Comparison of ENCODE assay signal across 26 cellular contexts in genomic region chr13:110336108-110336507, GRCh38. TPM values are rescaled to one million over a fixed set of nuclear protein-coding genes. Genes with fewer than 3 reads are reported as not detected.
A peak's percentile ranks its signal among the peaks of the same experiment; 100 is the strongest.
DNase-seq lines count a peak whose midpoint lies in the region; ATAC-seq and TF ChIP-seq lines count a peak whose summit lies in the region.
"Had no signal": no experiment of that assay in that cellular context is flagged by ENCODE, and none has a peak within 500 bp of the region (broad histone marks: within the 10 kb centered on the region; RNA-seq: fewer than 3 reads in every experiment).

No MANE protein-coding gene starts in this region.

- DNase-seq in WTC11 (ENCODE audit: low spot score) (no peak), endothelial cell (ENCODE audit: low spot score) (no peak), neural crest cell (ENCODE audit: low read depth, low spot score) (no peak), OCI-LY7 (ENCODE audit: low spot score) (no peak), AML-193 (lab: John Stamatoyannopoulos, UW) (no peak)
- no peak for DNase-seq in effector memory CD8-positive, alpha-beta T cell
- DNase-seq in activated CD8-positive, alpha-beta memory T cell treated with anti-CD3 and anti-CD28 coated beads, Interleukin-2, amount 10 ng/mL, durations not matched to agents 7 days and 5 days = no peak
- DNase-seq: ACHN; activated B cell treated with CpG ODN at 0.5 μM for 24 hours; activated CD4-positive, alpha-beta T cell treated with anti-CD3 and anti-CD28 coated beads, Interleukin-2, amount 50 U/mL, for 4 hours; activated CD8-positive, alpha-beta memory T cell treated with anti-CD3 and anti-CD28 coated beads, Interleukin-2, amount 50 U/mL, for 4 hours; effector CD8-positive, alpha-beta T cell; mammary epithelial cell; naive B cell; NCI-H1417 treated with DMSO at 0.1 percent for 48 hours; NCI-H2107; NCI-H446; PC-3; SIG-M5; stimulated activated CD4-positive, alpha-beta T cell treated with anti-CD3 and anti-CD28 coated beads, Interleukin-15, amount 100 ng/mL, for 24 hours had no signal

- H3K27me3 Mint-ChIP-seq in WTC11 (ENCODE audit: low read depth) (no peaks in the 10 kb centered on the region), endothelial cell (ENCODE audit: unreplicated experiment) (peaks cover 12% of the 10 kb centered on the region), neural crest cell (ENCODE audit: low read depth) (no peaks in the 10 kb centered on the region)
- peaks cover 31 to 50% of the 10 kb centered on the region in 2 donors for H3K27me3 Mint-ChIP-seq in effector memory CD8-positive, alpha-beta T cell
- peaks cover 22% of the 10 kb centered on the region for H3K27me3 Mint-ChIP-seq in activated CD8-positive, alpha-beta memory T cell treated with anti-CD3 and anti-CD28 coated beads, Interleukin-2, amount 10 ng/mL, durations not matched to agents 7 days and 5 days

- H3K4me3 ChIP-seq in subcutaneous abdominal adipose tissue (ENCODE audit: low read depth in 1 of 5, low read length in 5 of 5) (no peak overlapping the region), OCI-LY7 (ENCODE audit: low read depth, low read length, poor library complexity, severe bottlenecking) (no peak overlapping the region)
- H3K4me3 ChIP-seq: BLaER1, K562 had no signal

- peaks cover 11 to 59% (median 54%) of the 10 kb centered on the region in 5 donors for H3K4me1 ChIP-seq in subcutaneous abdominal adipose tissue (ENCODE audit: control insufficient read depth in 5 of 5, insufficient read depth in 5 of 5, low read length in 5 of 5)
- H3K4me1 ChIP-seq in OCI-LY7 (ENCODE audit: insufficient read depth, low read length, poor library complexity, severe bottlenecking) = peaks cover 4% of the 10 kb centered on the region

- POLR2A ChIA-PET in WTC11 (lab: Charles Lee) (no interaction called here), OCI-LY7 (lab: Charles Lee) (no interaction called here)

- no peaks in the 10 kb centered on the region for H4K20me1 ChIP-seq in OCI-LY7 (ENCODE audit: insufficient read depth, low read length)
- H4K20me1 ChIP-seq: BLaER1 had no signal

- no peaks in the 10 kb centered on the region for H3K27me3 ChIP-seq in subcutaneous abdominal adipose tissue (ENCODE audit: control insufficient read depth in 5 of 5, insufficient read depth in 4 of 5, low read length in 5 of 5)
- H3K27me3 ChIP-seq: BLaER1 had no signal

- CTCF ChIA-PET in WTC11 (lab: Charles Lee) (interaction anchor here (1.3 kb wide), 1 partner anchor 17 kb away, joined by 5 read pairs; no protein-coding TSS in a partner anchor), OCI-LY7 (lab: Charles Lee; ENCODE audit: unreplicated experiment) (no interaction called here)
- CTCF ChIA-PET in activated CD8-positive, alpha-beta memory T cell treated with anti-CD3 and anti-CD28 coated beads, Interleukin-2, amount 10 ng/mL, durations not matched to agents 7 days and 5 days (lab: Charles Lee) = no interaction called here

- H3K27ac ChIP-seq in subcutaneous abdominal adipose tissue (ENCODE audit: low read depth, low read length) (peak overlapping the region; percentile 90), OCI-LY7 (ENCODE audit: low read depth, low read length, poor library complexity, severe bottlenecking) (no peak overlapping the region)
- H3K27ac ChIP-seq: BLaER1 had no signal

- H3K36me3 ChIP-seq in subcutaneous abdominal adipose tissue (ENCODE audit: control insufficient read depth in 5 of 5, insufficient read depth in 5 of 5, low read length in 5 of 5) = peaks cover 0 to 35% (median 22%) of the 10 kb centered on the region in 5 donors
- H3K36me3 ChIP-seq in OCI-LY7 (ENCODE audit: insufficient read depth, low read length) = no peaks in the 10 kb centered on the region
- H3K36me3 ChIP-seq: BLaER1 had no signal

- H3K9me3 Mint-ChIP-seq in WTC11 (no peaks in the 10 kb centered on the region), endothelial cell (ENCODE audit: unreplicated experiment) (no peaks in the 10 kb centered on the region), neural crest cell (no peaks in the 10 kb centered on the region)
- H3K9me3 Mint-ChIP-seq in effector memory CD8-positive, alpha-beta T cell = peaks cover 2 to 14% of the 10 kb centered on the region in 2 donors
- H3K9me3 Mint-ChIP-seq in activated CD8-positive, alpha-beta memory T cell treated with anti-CD3 and anti-CD28 coated beads, Interleukin-2, amount 10 ng/mL, durations not matched to agents 7 days and 5 days (ENCODE audit: low read depth) = no peaks in the 10 kb centered on the region
- H3K9me3 Mint-ChIP-seq: stimulated activated naive CD8-positive, alpha-beta T cell treated with anti-CD3 and anti-CD28 coated beads, Interleukin-15, Interleukin-2, amounts not matched to agents 100 ng/mL and 50 ng/mL, for 24 hours had no signal

- no peaks in the 10 kb centered on the region for H3K9me2 ChIP-seq in OCI-LY7 (ENCODE audit: insufficient read depth, low read length)

- no TSS peak for BruUV-seq in OCI-LY7 (replicated peaks; lab: Mats Ljungman, UMichigan)

- no peak overlapping the region for H3K9ac ChIP-seq in subcutaneous abdominal adipose tissue (ENCODE audit: low read length in 5 of 5)
- H3K9ac ChIP-seq: BLaER1 had no signal

- no peak overlapping the region for H3K4me2 ChIP-seq in OCI-LY7 (ENCODE audit: low read length)
- H3K4me2 ChIP-seq: BLaER1 had no signal

- H3K4me1 Mint-ChIP-seq in WTC11 (peaks cover 29% of the 10 kb centered on the region), endothelial cell (ENCODE audit: unreplicated experiment) (peaks cover 80% of the 10 kb centered on the region), neural crest cell (peaks cover 50% of the 10 kb centered on the region)
- peaks cover 8 to 10% of the 10 kb centered on the region in 2 donors for H3K4me1 Mint-ChIP-seq in effector memory CD8-positive, alpha-beta T cell (ENCODE audit: low read depth in 2 of 2)
- peaks cover 10% of the 10 kb centered on the region for H3K4me1 Mint-ChIP-seq in activated CD8-positive, alpha-beta memory T cell treated with anti-CD3 and anti-CD28 coated beads, Interleukin-2, amount 10 ng/mL, durations not matched to agents 7 days and 5 days

- peak overlapping the region; percentile 39; the same call in 1 of the 2 replicates for H3K27ac Mint-ChIP-seq in WTC11
- peak overlapping the region; percentile 67 for H3K27ac Mint-ChIP-seq in endothelial cell (ENCODE audit: unreplicated experiment)
- H3K27ac Mint-ChIP-seq in neural crest cell (ENCODE audit: unreplicated experiment) = peak overlapping the region; percentile 9
- no peak overlapping the region for H3K27ac Mint-ChIP-seq in effector memory CD8-positive, alpha-beta T cell
- H3K27ac Mint-ChIP-seq in activated CD8-positive, alpha-beta memory T cell treated with anti-CD3 and anti-CD28 coated beads, Interleukin-2, amount 10 ng/mL, durations not matched to agents 7 days and 5 days = no peak overlapping the region
- H3K27ac Mint-ChIP-seq: activated B cell treated with CpG ODN at 0.5 μM for 24 hours; activated naive CD8-positive, alpha-beta T cell; activated T-helper 2 cell treated with anti-CD3 and anti-CD28 coated beads, Interferon-gamma antibody, Interleukin-2, Interleukin-4, amounts not matched to agents 10 μg/mL and 5 μg/mL and 100 μg/mL, durations not matched to agents 14 hours and 24 hours and 36 hours; naive B cell; stimulated activated naive CD8-positive, alpha-beta T cell treated with anti-CD3 and anti-CD28 coated beads, Interleukin-15, Interleukin-2, amounts not matched to agents 100 ng/mL and 50 ng/mL, for 24 hours had no signal

- H3K36me3 Mint-ChIP-seq in WTC11 (0 out of 2 replicates have a peak, but pooled peaks cover 3% of the 10 kb centered on the region), endothelial cell (ENCODE audit: low read depth, unreplicated experiment) (peaks cover 52% of the 10 kb centered on the region), neural crest cell (ENCODE audit: low read depth) (peaks cover 22% of the 10 kb centered on the region)
- no peaks in the 10 kb centered on the region for H3K36me3 Mint-ChIP-seq in effector memory CD8-positive, alpha-beta T cell (ENCODE audit: insufficient read depth)
- H3K36me3 Mint-ChIP-seq in activated CD8-positive, alpha-beta memory T cell treated with anti-CD3 and anti-CD28 coated beads, Interleukin-2, amount 10 ng/mL, durations not matched to agents 7 days and 5 days = no peaks in the 10 kb centered on the region
- H3K36me3 Mint-ChIP-seq: activated naive CD8-positive, alpha-beta T cell had no signal

- TF ChIP-seq CTCF in WTC11 (IDR thresholded peaks at IDR 0.05) = no peak
- no peak for TF ChIP-seq CTCF in endothelial cell (IDR thresholded peaks at IDR 0.05; ENCODE audit: unreplicated experiment)
- TF ChIP-seq CTCF in neural crest cell (conservative IDR thresholded peaks at IDR 0.05) = no peak
- no peak for TF ChIP-seq CTCF in OCI-LY7 (conservative IDR thresholded peaks at IDR 0.05; ENCODE audit: low read length)

- no peaks in the 10 kb centered on the region for H3K79me2 ChIP-seq in OCI-LY7 (ENCODE audit: insufficient read depth, low read depth, low read length)

- H2AFZ ChIP-seq in OCI-LY7 (ENCODE audit: low read length) = no peak overlapping the region

- H3K9me3 ChIP-seq in subcutaneous abdominal adipose tissue (ENCODE audit: control insufficient read depth in 5 of 5, low read length in 5 of 5) (no peaks in the 10 kb centered on the region), OCI-LY7 (ENCODE audit: low read length) (no peaks in the 10 kb centered on the region)

- intact Hi-C loops in OCI-LY7 (cut with micrococcal nuclease; ENCODE audit: unreplicated experiment) = no loop called here

- H3K4me3 Mint-ChIP-seq in WTC11 (no peak overlapping the region), endothelial cell (ENCODE audit: unreplicated experiment) (no peak overlapping the region), neural crest cell (no peak overlapping the region)
- H3K4me3 Mint-ChIP-seq in effector memory CD8-positive, alpha-beta T cell = no peak overlapping the region
- H3K4me3 Mint-ChIP-seq in activated CD8-positive, alpha-beta memory T cell treated with anti-CD3 and anti-CD28 coated beads, Interleukin-2, amount 10 ng/mL, durations not matched to agents 7 days and 5 days = no peak overlapping the region
- H3K4me3 Mint-ChIP-seq: activated B cell treated with CpG ODN at 0.5 μM for 24 hours; activated naive CD8-positive, alpha-beta T cell; naive B cell; stimulated activated naive CD8-positive, alpha-beta T cell treated with anti-CD3 and anti-CD28 coated beads, Interleukin-15, Interleukin-2, amounts not matched to agents 100 ng/mL and 50 ng/mL, for 24 hours had no signal

- ATAC-seq in WTC11 = no peak
- ATAC-seq in effector memory CD8-positive, alpha-beta T cell (replicated peaks) = no peak
- ATAC-seq in activated CD8-positive, alpha-beta memory T cell treated with anti-CD3 and anti-CD28 coated beads, Interleukin-2, amount 10 ng/mL, durations not matched to agents 7 days and 5 days = no peak
- ATAC-seq: K562, PC-3 had no signal

RNA-seq across cellular contexts. Expression of gene COL4A2, which starts 29.0 kb away (rescaled TPM):
- 102 to 109 TPM (median 106 TPM) in 3 replicates for total RNA-seq in WTC11 (2021)
- total RNA-seq in endothelial cell (ENCODE audit: unreplicated experiment) = 1,556 TPM
- 159 and 164 TPM in 2 replicates for total RNA-seq in neural crest cell
- 2.5 TPM in 1 of 2 replicates, not detected in the other for total RNA-seq in OCI-LY7 (2014; rRNA removed; shearing (Covaris generic))
- 0.24 and 0.34 TPM in 2 replicates for total RNA-seq in OCI-LY7 (2022)
- not detected for total RNA-seq in activated CD8-positive, alpha-beta memory T cell treated with anti-CD3 and anti-CD28 coated beads, Interleukin-2, amount 10 ng/mL, durations not matched to agents 7 days and 5 days
- total RNA-seq: activated B cell treated with CpG ODN at 0.5 μM for 24 hours; activated T-helper 2 cell treated with anti-CD3 and anti-CD28 coated beads, Interferon-gamma antibody, Interleukin-2, Interleukin-4, amounts not matched to agents 10 μg/mL and 5 μg/mL and 100 μg/mL, durations not matched to agents 14 hours and 24 hours and 36 hours had no signal

RNA-seq across cellular contexts. Expression of gene COL4A1, which starts 29.2 kb away (rescaled TPM):
- total RNA-seq in WTC11 (2021) = 75.0 to 89.6 TPM (median 82.3 TPM) in 3 replicates
- 2,720 TPM for total RNA-seq in endothelial cell (ENCODE audit: unreplicated experiment)
- 65.5 and 67.9 TPM in 2 replicates for total RNA-seq in neural crest cell
- not detected in 2 replicates for total RNA-seq in OCI-LY7 (2014; rRNA removed; shearing (Covaris generic))
- total RNA-seq in OCI-LY7 (2022) = 0.06 and 0.39 TPM in 2 replicates
- total RNA-seq in activated CD8-positive, alpha-beta memory T cell treated with anti-CD3 and anti-CD28 coated beads, Interleukin-2, amount 10 ng/mL, durations not matched to agents 7 days and 5 days = not detected
- total RNA-seq: activated B cell treated with CpG ODN at 0.5 μM for 24 hours; activated T-helper 2 cell treated with anti-CD3 and anti-CD28 coated beads, Interferon-gamma antibody, Interleukin-2, Interleukin-4, amounts not matched to agents 10 μg/mL and 5 μg/mL and 100 μg/mL, durations not matched to agents 14 hours and 24 hours and 36 hours had no signal

Comparison
In these comparisons a context has a peak if more than half of its experiments do, and no peak if none do; other contexts are left out.
1. H3K27ac Mint-ChIP-seq: peak in WTC11 (single experiment), endothelial cell (single experiment) and neural crest cell (single experiment); none in effector memory CD8-positive, alpha-beta T cell (0 of 2) and activated CD8-positive, alpha-beta memory T cell treated with anti-CD3 and anti-CD28 coated beads, Interleukin-2, amount 10 ng/mL, durations not matched to agents 7 days and 5 days (single experiment).
2. RNA of gene COL4A2, which starts 29.0 kb away (total RNA-seq): 1,556 TPM in endothelial cell (single experiment), 159 to 164 TPM in neural crest cell and 102 to 109 TPM in WTC11; 0.24 to 2.5 TPM in OCI-LY7 and not detected in activated CD8-positive, alpha-beta memory T cell treated with anti-CD3 and anti-CD28 coated beads, Interleukin-2, amount 10 ng/mL, durations not matched to agents 7 days and 5 days; every median in the first group is over 10 times any median in the second.
3. RNA of gene COL4A1, which starts 29.2 kb away (total RNA-seq): 2,720 TPM in endothelial cell (single experiment), 75.0 to 89.6 TPM in WTC11 and 65.5 to 67.9 TPM in neural crest cell; 0.06 to 0.39 TPM in OCI-LY7 and not detected in activated CD8-positive, alpha-beta memory T cell treated with anti-CD3 and anti-CD28 coated beads, Interleukin-2, amount 10 ng/mL, durations not matched to agents 7 days and 5 days; every median in the first group is over 10 times any median in the second.